In genomic region chr3:41117398-41117870, GRCh38 we compare ENCODE assay signal across 9 cellular contexts.
A peak's percentile ranks its signal among the peaks of the same experiment; 100 is the strongest.
DNase-seq lines count a peak whose midpoint lies in the region; ATAC-seq and TF ChIP-seq lines count a peak whose summit lies in the region.
"Had no signal": no experiment of that assay in that cellular context is flagged by ENCODE, and none has a peak within 500 bp of the region (broad histone marks: within the 10 kb centered on the region; RNA-seq: fewer than 3 reads in every experiment).

No MANE protein-coding gene starts in this region.

- H3K9me2 ChIP-seq in hepatocyte (replicated peaks; ENCODE audit: insufficient read depth): no peaks in the 10 kb centered on the region

- TF ChIP-seq CTCF in hepatocyte (IDR thresholded peaks at IDR 0.05; ENCODE audit: poor library complexity): no peak

- no peaks in the 10 kb centered on the region for H3K27me3 Mint-ChIP-seq in T-helper 1 cell treated with Interleukin-12 subunit alpha and Interleukin-12 subunit beta and Interleukin-4 antibody, amounts not matched to agents 30 μg/mL and 1 μg/mL, for 36 hours (ENCODE audit: low read depth)

- H3K36me3 ChIP-seq in hepatocyte (replicated peaks; ENCODE audit: insufficient read depth, low read depth): no peaks in the 10 kb centered on the region

- no peak overlapping the region for H3K4me3 ChIP-seq in hepatocyte
- H3K4me3 ChIP-seq: SK-N-MC had no signal

- H3K9me3 Mint-ChIP-seq in T-helper 1 cell treated with Interleukin-12 subunit alpha and Interleukin-12 subunit beta and Interleukin-4 antibody, amounts not matched to agents 30 μg/mL and 1 μg/mL, for 36 hours: no peaks in the 10 kb centered on the region

- no peak overlapping the region for H2AFZ ChIP-seq in hepatocyte

- H3K27ac Mint-ChIP-seq in T-helper 1 cell treated with Interleukin-12 subunit alpha and Interleukin-12 subunit beta and Interleukin-4 antibody, amounts not matched to agents 30 μg/mL and 1 μg/mL, for 36 hours: peak overlapping the region; percentile 68

- WGBS in hepatocyte (ENCODE audit: low lambda C conversion rate, missing lambda C conversion rate): 74% methylated on average over 15 of the region's 15 CpGs

- no peaks in the 10 kb centered on the region for H3K27me3 ChIP-seq in hepatocyte

- DNase-seq in DMS153 (lab: John Stamatoyannopoulos, UW): peak; percentile 83
- peak; percentile 56 for DNase-seq in HuH-7 (ENCODE audit: low spot score)
- DNase-seq in amniotic epithelial cell (ENCODE audit: low read depth): peak; percentile 94
- DNase-seq in hepatocyte (ENCODE audit: low spot score): peak; percentile 46
- DNase-seq in stimulated activated CD4-positive, alpha-beta T cell treated with anti-CD3 and anti-CD28 coated beads, Interleukin-15, amount 100 ng/mL, for 1 hour (ENCODE audit: low read depth in 1 of 2, low spot score in 1 of 2): peak; percentile 52 to 59
- DNase-seq in NCI-H82 treated with DMSO at 0.1 percent for 48 hours (lab: John Stamatoyannopoulos, UW; ENCODE audit: unreplicated experiment): no peak

- no peak overlapping the region for H3K4me2 ChIP-seq in hepatocyte

- H3K4me1 Mint-ChIP-seq in T-helper 1 cell treated with Interleukin-12 subunit alpha and Interleukin-12 subunit beta and Interleukin-4 antibody, amounts not matched to agents 30 μg/mL and 1 μg/mL, for 36 hours (ENCODE audit: low read depth): peaks cover 17% of the 10 kb centered on the region

- no peaks in the 10 kb centered on the region for H3K79me2 ChIP-seq in hepatocyte

- no peaks in the 10 kb centered on the region for H3K9me3 ChIP-seq in hepatocyte (ENCODE audit: low read depth)

- ATAC-seq in GM21515 (IDR thresholded peaks at IDR 0.05; ENCODE audit: unreplicated experiment): peak; percentile 91

- H3K36me3 Mint-ChIP-seq in T-helper 1 cell treated with Interleukin-12 subunit alpha and Interleukin-12 subunit beta and Interleukin-4 antibody, amounts not matched to agents 30 μg/mL and 1 μg/mL, for 36 hours (ENCODE audit: low read depth): no peaks in the 10 kb centered on the region

- no peak overlapping the region for H3K27ac ChIP-seq in hepatocyte
- H3K27ac ChIP-seq: SK-N-MC had no signal

- H3K4me1 ChIP-seq in hepatocyte (ENCODE audit: insufficient read depth): no peaks in the 10 kb centered on the region

- peak overlapping the region; percentile 56 for H3K4me3 Mint-ChIP-seq in T-helper 1 cell treated with Interleukin-12 subunit alpha and Interleukin-12 subunit beta and Interleukin-4 antibody, amounts not matched to agents 30 μg/mL and 1 μg/mL, for 36 hours

- no peaks in the 10 kb centered on the region for H4K20me1 ChIP-seq in hepatocyte (ENCODE audit: insufficient read depth, poor library complexity, severe bottlenecking)
